Comparison of ENCODE assay signal across 2 cellular contexts in the genomic region with DNA sequence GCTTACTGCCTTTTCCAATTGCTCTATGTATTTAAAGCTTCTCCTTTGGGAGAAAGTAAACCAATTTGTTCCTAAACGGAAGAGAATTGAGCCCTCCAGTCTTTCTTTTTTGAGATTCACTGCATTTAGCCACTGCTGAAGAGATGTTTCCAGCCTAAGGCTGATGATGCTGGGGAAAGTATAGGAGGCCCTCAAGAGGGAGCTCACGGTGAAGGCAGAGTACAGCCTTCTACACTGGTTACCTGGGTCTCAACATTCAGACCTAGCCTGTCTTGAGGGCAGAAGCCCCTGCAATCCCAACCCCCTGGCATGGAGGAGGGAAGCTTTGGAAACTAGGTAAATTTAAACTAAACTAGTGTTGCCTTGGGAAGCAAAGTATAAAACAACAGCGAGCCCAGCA.
TF ChIP-seq lines count a peak whose summit lies in the region.

No MANE protein-coding gene starts in this region.

TF ChIP-seq in H1, 55 proteins besides CTCF, POLR2A, EP300 and RAD21:
- TF ChIP-seq SRF (IDR thresholded peaks at IDR 0.05; ENCODE audit: low read depth, low read length) (no peak), MAX (IDR thresholded peaks at IDR 0.05) (no peak), GTF2F1 (IDR thresholded peaks at IDR 0.05; ENCODE audit: borderline replicate concordance, low read depth, low read length) (no peak), ASH2L (IDR thresholded peaks at IDR 0.05; ENCODE audit: low read length) (no peak)

TF ChIP-seq in HepG2, 621 proteins besides CTCF, POLR2A, EP300 and RAD21:
- TF ChIP-seq ZNF550 (CRISPR knock-in tag; IDR thresholded peaks at IDR 0.05; ENCODE audit: borderline replicate concordance): no peak
- TF ChIP-seq MEF2D (CRISPR knock-in tag; IDR thresholded peaks at IDR 0.05): no peak
- no peak for TF ChIP-seq ZNF652 (CRISPR knock-in tag; IDR thresholded peaks at IDR 0.05; ENCODE audit: borderline replicate concordance, low read depth)
- TF ChIP-seq ZNF839 (CRISPR knock-in tag; IDR thresholded peaks at IDR 0.05; ENCODE audit: borderline replicate concordance): no peak
- TF ChIP-seq ZBTB37 (CRISPR knock-in tag; IDR thresholded peaks at IDR 0.05): no peak
- no peak for TF ChIP-seq SSRP1 (CRISPR knock-in tag; IDR thresholded peaks at IDR 0.05)
- no peak for TF ChIP-seq CBFB (CRISPR knock-in tag; IDR thresholded peaks at IDR 0.05)
- TF ChIP-seq SALL1 (CRISPR knock-in tag; IDR thresholded peaks at IDR 0.05): no peak
- no peak for TF ChIP-seq SNAPC2 (CRISPR knock-in tag; IDR thresholded peaks at IDR 0.05)
- no peak for TF ChIP-seq FLYWCH1 (CRISPR knock-in tag; IDR thresholded peaks at IDR 0.05)
- no peak for TF ChIP-seq PHF8 (CRISPR knock-in tag; IDR thresholded peaks at IDR 0.05)
- no peak for TF ChIP-seq ZNF430 (CRISPR knock-in tag; IDR thresholded peaks at IDR 0.05)
- no peak for TF ChIP-seq MAFG (CRISPR knock-in tag; IDR thresholded peaks at IDR 0.05)
- TF ChIP-seq ZNF678 (CRISPR knock-in tag; IDR thresholded peaks at IDR 0.05): no peak
